ENCODE assay signal across 15 cellular contexts in genomic region chr1:11229178-11229577, GRCh38. TPM values are rescaled to one million over a fixed set of nuclear protein-coding genes. Genes with fewer than 3 reads are reported as not detected.
"Had no signal": no experiment of that assay in that cellular context is flagged by ENCODE, and none has a peak within 500 bp of the region (broad histone marks: within the 10 kb centered on the region; RNA-seq: fewer than 3 reads in every experiment).

No MANE protein-coding gene starts in this region.

- H3K9me3 Mint-ChIP-seq: activated naive CD8-positive, alpha-beta T cell treated with anti-CD3 and anti-CD28 coated beads, Interleukin-2, amount 50 U/mL, for 24 hours; activated T-cell treated with anti-CD3 and anti-CD28 coated beads, Interleukin-2, amount 50 U/mL, for 4 hours; neural progenitor cell; stimulated activated naive CD8-positive, alpha-beta T cell treated with anti-CD3 and anti-CD28 coated beads, Interleukin-15, amount 100 ng/mL, for 72 hours had no signal

- H3K27ac Mint-ChIP-seq: activated naive CD8-positive, alpha-beta T cell treated with anti-CD3 and anti-CD28 coated beads, Interleukin-2, amount 50 U/mL, for 24 hours; neural progenitor cell had no signal

- H3K4me1 Mint-ChIP-seq: neural progenitor cell had no signal

- H3K27me3 ChIP-seq: ascending aorta, dorsolateral prefrontal cortex, neural progenitor cell, pancreas had no signal

- H3K9me3 ChIP-seq: ascending aorta, pancreas, thoracic aorta had no signal

- H2AFZ ChIP-seq: neural progenitor cell had no signal

- H3K4me3 Mint-ChIP-seq: activated naive CD8-positive, alpha-beta T cell treated with anti-CD3 and anti-CD28 coated beads, Interleukin-2, amount 50 U/mL, for 24 hours; activated T-cell treated with anti-CD3 and anti-CD28 coated beads, Interleukin-2, amount 50 U/mL, for 4 hours; neural progenitor cell; stimulated activated naive CD8-positive, alpha-beta T cell treated with anti-CD3 and anti-CD28 coated beads, Interleukin-15, amount 100 ng/mL, for 72 hours had no signal

- H3K4me2 ChIP-seq: neural progenitor cell had no signal

- H3K27me3 Mint-ChIP-seq: activated naive CD8-positive, alpha-beta T cell treated with anti-CD3 and anti-CD28 coated beads, Interleukin-2, amount 50 U/mL, for 24 hours; stimulated activated naive CD8-positive, alpha-beta T cell treated with anti-CD3 and anti-CD28 coated beads, Interleukin-15, amount 100 ng/mL, for 72 hours had no signal

- ATAC-seq: activated naive CD8-positive, alpha-beta T cell treated with anti-CD3 and anti-CD28 coated beads, Interleukin-2, amount 50 U/mL, for 24 hours; activated T-cell treated with anti-CD3 and anti-CD28 coated beads, Interleukin-2, amount 50 U/mL, for 4 hours; esophagus mucosa; pancreas; stimulated activated naive CD8-positive, alpha-beta T cell treated with anti-CD3 and anti-CD28 coated beads, Interleukin-15, amount 100 ng/mL, for 72 hours had no signal

- H3K27ac ChIP-seq: ascending aorta, neural progenitor cell, pancreas, thoracic aorta had no signal

- H3K9ac ChIP-seq: neural progenitor cell had no signal

- H3K4me1 ChIP-seq: ascending aorta, neural progenitor cell, pancreas had no signal

- DNase-seq: activated CD4-positive, alpha-beta T cell treated with anti-CD3 and anti-CD28 coated beads for 48 hours; activated gamma-delta T cell; activated naive CD8-positive, alpha-beta T cell treated with anti-CD3 and anti-CD28 coated beads, Interleukin-2, amount 50 U/mL, for 24 hours; activated T-cell treated with anti-CD3 and anti-CD28 coated beads, Interleukin-2, amount 50 U/mL, for 4 hours; dorsolateral prefrontal cortex; hypothalamus; pancreas; stimulated activated CD4-positive, alpha-beta T cell treated with anti-CD3 and anti-CD28 coated beads, Interleukin-2, amount 100 ng/mL, for 48 hours; stimulated activated naive CD8-positive, alpha-beta T cell treated with anti-CD3 and anti-CD28 coated beads, Interleukin-15, amount 100 ng/mL, for 72 hours had no signal

- H3K4me3 ChIP-seq: ascending aorta, dorsolateral prefrontal cortex, neural progenitor cell, pancreas, thoracic aorta had no signal

RNA-seq across cellular contexts. Expression of gene ANGPTL7, which starts 40.0 kb away (rescaled TPM):
- total RNA-seq: activated T-cell treated with anti-CD3 and anti-CD28 coated beads, Interleukin-2, amount 50 U/mL, for 4 hours; bronchial epithelial cell; chondrocyte; esophagus mucosa had no signal
